1 cellular context compared by ENCODE assay signal in the genomic region with DNA sequence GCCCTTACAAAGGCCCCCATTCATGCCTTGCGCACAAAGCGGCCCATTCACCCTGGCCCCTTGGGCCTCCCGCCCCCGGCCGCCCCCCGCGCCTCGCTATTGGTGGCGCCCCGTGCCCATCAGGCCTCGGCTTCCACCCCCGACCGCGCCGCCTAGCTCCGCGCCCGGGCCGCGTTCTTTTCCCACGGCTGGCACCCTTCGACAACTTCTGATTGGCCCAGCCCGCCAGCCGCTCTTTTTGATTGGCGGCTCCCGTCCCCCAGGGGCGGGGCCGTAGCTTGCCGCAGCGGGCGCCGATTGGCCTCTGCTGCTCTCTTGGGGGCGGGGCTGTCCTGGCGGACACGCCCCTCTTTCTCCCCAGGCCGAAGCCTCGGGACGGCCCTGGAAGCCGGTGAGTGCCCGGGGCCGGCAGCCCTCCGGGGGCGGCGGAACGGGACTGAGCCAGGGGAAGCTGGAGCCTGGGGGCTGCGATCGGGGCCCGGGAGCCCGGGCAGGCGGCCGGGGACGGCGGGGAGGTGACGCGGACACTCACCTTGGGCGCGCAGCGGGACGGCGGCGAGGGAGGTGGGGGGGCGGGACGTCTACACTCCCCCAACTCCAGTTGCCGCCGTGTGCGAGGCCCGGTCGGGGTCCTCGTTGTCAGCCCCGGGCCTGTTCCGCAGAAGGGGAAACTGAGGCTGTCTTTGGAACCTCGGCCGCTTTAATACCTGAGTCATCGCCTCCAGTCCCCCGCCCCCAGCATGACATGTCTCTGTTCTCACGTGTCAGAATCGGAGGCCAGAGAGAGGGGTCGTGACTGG.
TF ChIP-seq lines count a peak whose summit lies in the region.

A gene (plus strand): TSS at position 342 of the 800 bp plus-strand sequence. CDS start 6,744 bp downstream, outside the sequence.

TF ChIP-seq in HepG2, 621 proteins besides CTCF, POLR2A, EP300 and RAD21 (continued from another document):
- TF ChIP-seq ZNF766 (CRISPR knock-in tag; IDR thresholded peaks at IDR 0.05; ENCODE audit: borderline replicate concordance) (no peak), JUN (CRISPR knock-in tag; IDR thresholded peaks at IDR 0.05) (no peak), JARID2 (CRISPR knock-in tag; IDR thresholded peaks at IDR 0.05; ENCODE audit: insufficient replicate concordance) (no peak), NR1H2 (CRISPR knock-in tag; IDR thresholded peaks at IDR 0.05; ENCODE audit: borderline replicate concordance, low read depth) (no peak), ZNF598 (CRISPR knock-in tag; IDR thresholded peaks at IDR 0.05; ENCODE audit: borderline replicate concordance) (no peak)
- TF ChIP-seq, protein P1, sequence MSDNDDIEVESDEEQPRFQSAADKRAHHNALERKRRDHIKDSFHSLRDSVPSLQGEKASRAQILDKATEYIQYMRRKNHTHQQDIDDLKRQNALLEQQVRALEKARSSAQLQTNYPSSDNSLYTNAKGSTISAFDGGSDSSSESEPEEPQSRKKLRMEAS (IDR thresholded peaks at IDR 0.05): peak; percentile 7; the same call in 1 of the 2 replicates
